ENCODE assay signal across 1 cellular context in the genomic region with DNA sequence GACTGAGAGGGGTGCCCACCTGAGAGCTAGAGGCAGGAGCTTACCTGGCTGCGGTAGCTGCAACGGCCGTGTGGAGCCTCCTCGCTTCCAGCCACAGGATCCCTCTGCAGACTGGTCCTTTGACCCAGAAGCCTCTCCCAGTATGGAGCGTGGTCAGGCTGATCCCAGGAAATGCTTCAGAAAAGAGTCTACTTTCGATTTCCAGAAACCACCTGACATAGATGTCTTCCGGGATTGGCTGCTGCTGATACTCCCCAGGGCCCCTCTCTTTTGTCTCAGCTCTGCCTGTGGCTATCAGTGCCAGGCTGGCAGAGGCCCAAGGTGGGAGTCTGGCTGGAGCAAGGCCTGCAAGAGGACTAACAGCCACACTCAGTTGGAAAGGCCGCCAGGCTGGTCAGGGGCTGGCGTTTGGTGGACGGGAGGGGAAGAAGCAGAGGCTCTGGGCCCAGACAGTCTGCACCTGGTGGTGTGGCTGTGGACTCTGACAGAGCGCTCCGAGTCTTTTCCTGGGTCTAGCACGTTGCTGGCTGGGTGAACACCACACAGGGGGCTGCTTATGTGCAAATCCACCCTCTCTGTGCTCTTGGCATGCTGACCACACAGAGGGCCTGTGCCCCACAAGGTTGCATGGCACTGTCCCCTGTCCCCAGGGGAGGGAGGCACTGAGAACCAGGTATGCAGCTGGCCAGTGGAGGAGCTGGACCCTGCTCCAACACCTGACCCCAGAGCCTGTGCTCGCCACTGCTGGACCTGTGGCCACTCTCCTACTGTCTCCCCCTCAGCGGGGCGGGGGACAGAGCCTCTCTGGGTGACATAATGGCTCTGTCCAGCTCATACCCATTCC.
A peak's percentile ranks its signal among the peaks of the same experiment; 100 is the strongest.
TF ChIP-seq lines count a peak whose summit lies in the region.

A gene with protein sequence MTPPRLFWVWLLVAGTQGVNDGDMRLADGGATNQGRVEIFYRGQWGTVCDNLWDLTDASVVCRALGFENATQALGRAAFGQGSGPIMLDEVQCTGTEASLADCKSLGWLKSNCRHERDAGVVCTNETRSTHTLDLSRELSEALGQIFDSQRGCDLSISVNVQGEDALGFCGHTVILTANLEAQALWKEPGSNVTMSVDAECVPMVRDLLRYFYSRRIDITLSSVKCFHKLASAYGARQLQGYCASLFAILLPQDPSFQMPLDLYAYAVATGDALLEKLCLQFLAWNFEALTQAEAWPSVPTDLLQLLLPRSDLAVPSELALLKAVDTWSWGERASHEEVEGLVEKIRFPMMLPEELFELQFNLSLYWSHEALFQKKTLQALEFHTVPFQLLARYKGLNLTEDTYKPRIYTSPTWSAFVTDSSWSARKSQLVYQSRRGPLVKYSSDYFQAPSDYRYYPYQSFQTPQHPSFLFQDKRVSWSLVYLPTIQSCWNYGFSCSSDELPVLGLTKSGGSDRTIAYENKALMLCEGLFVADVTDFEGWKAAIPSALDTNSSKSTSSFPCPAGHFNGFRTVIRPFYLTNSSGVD (minus strand): TSS at position 144 of the 844 bp plus-strand sequence. CDS start 2,732 bp downstream, outside the sequence.

TF ChIP-seq in HepG2, 621 proteins besides CTCF, POLR2A, EP300 and RAD21 (continued from another document and continues in another):
- TF ChIP-seq, protein P1, sequence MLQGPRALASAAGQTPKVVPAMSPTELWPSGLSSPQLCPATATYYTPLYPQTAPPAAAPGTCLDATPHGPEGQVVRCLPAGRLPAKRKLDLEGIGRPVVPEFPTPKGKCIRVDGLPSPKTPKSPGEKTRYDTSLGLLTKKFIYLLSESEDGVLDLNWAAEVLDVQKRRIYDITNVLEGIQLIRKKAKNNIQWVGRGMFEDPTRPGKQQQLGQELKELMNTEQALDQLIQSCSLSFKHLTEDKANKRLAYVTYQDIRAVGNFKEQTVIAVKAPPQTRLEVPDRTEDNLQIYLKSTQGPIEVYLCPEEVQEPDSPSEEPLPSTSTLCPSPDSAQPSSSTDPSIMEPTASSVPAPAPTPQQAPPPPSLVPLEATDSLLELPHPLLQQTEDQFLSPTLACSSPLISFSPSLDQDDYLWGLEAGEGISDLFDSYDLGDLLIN (CRISPR knock-in tag; IDR thresholded peaks at IDR 0.05; ENCODE audit: borderline replicate concordance), result no peak; the same call in 1 of the 2 replicates
- TF ChIP-seq, protein P2, sequence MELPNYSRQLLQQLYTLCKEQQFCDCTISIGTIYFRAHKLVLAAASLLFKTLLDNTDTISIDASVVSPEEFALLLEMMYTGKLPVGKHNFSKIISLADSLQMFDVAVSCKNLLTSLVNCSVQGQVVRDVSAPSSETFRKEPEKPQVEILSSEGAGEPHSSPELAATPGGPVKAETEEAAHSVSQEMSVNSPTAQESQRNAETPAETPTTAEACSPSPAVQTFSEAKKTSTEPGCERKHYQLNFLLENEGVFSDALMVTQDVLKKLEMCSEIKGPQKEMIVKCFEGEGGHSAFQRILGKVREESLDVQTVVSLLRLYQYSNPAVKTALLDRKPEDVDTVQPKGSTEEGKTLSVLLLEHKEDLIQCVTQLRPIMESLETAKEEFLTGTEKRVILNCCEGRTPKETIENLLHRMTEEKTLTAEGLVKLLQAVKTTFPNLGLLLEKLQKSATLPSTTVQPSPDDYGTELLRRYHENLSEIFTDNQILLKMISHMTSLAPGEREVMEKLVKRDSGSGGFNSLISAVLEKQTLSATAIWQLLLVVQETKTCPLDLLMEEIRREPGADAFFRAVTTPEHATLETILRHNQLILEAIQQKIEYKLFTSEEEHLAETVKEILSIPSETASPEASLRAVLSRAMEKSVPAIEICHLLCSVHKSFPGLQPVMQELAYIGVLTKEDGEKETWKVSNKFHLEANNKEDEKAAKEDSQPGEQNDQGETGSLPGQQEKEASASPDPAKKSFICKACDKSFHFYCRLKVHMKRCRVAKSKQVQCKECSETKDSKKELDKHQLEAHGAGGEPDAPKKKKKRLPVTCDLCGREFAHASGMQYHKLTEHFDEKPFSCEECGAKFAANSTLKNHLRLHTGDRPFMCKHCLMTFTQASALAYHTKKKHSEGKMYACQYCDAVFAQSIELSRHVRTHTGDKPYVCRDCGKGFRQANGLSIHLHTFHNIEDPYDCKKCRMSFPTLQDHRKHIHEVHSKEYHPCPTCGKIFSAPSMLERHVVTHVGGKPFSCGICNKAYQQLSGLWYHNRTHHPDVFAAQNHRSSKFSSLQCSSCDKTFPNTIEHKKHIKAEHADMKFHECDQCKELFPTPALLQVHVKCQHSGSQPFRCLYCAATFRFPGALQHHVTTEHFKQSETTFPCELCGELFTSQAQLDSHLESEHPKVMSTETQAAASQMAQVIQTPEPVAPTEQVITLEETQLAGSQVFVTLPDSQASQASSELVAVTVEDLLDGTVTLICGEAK (IDR thresholded peaks at IDR 0.05), result no peak
- TF ChIP-seq, protein P2 (CRISPR knock-in tag; IDR thresholded peaks at IDR 0.05), result no peak; the same call in 1 of the 2 replicates
- 0 out of 2 replicates have a peak, but pooled peaks have one; percentile 19 for TF ChIP-seq KDM3A (CRISPR knock-in tag; IDR thresholded peaks at IDR 0.05; ENCODE audit: low read depth)
- peak; percentile 11; the same call in 1 of the 2 replicates for TF ChIP-seq JUN (CRISPR knock-in tag; IDR thresholded peaks at IDR 0.05)
- 0 out of 2 replicates have a peak, but pooled peaks have one; percentile 6 for TF ChIP-seq ZNF788 (CRISPR knock-in tag; IDR thresholded peaks at IDR 0.05; ENCODE audit: borderline replicate concordance)
- TF ChIP-seq ZNF33B (CRISPR knock-in tag; IDR thresholded peaks at IDR 0.05), result peak; percentile 50; the same call in 1 of the 2 replicates
- TF ChIP-seq KLF15 (CRISPR knock-in tag; IDR thresholded peaks at IDR 0.05; ENCODE audit: borderline replicate concordance), result no peak
- TF ChIP-seq ZNF343 (CRISPR knock-in tag; IDR thresholded peaks at IDR 0.05), result no peak; the same call in 1 of the 2 replicates
- TF ChIP-seq NKX3-1 (CRISPR knock-in tag; IDR thresholded peaks at IDR 0.05), result peak; percentile 53; the same call in 1 of the 2 replicates
- TF ChIP-seq SAFB2 (CRISPR knock-in tag; IDR thresholded peaks at IDR 0.05; ENCODE audit: borderline replicate concordance, low read depth), result peak; percentile 68; the same call in 1 of the 2 replicates
- no peak for TF ChIP-seq ATM (IDR thresholded peaks at IDR 0.05; ENCODE audit: borderline replicate concordance)
- no peak for TF ChIP-seq ZNF749 (CRISPR knock-in tag; IDR thresholded peaks at IDR 0.05; ENCODE audit: borderline replicate concordance)
- no peak for TF ChIP-seq SRSF9 (IDR thresholded peaks at IDR 0.05; ENCODE audit: borderline replicate concordance, insufficient read depth, low read depth, low read length, poor library complexity, severe bottlenecking)
- TF ChIP-seq SRY (CRISPR knock-in tag; IDR thresholded peaks at IDR 0.05), result no peak; the same call in 1 of the 2 replicates
- TF ChIP-seq, protein P3, sequence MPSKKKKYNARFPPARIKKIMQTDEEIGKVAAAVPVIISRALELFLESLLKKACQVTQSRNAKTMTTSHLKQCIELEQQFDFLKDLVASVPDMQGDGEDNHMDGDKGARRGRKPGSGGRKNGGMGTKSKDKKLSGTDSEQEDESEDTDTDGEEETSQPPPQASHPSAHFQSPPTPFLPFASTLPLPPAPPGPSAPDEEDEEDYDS (CRISPR knock-in tag; IDR thresholded peaks at IDR 0.05), result peak; percentile 96
- TF ChIP-seq PCBP2 (optimal IDR thresholded peaks at IDR 0.05; ENCODE audit: low read depth, low read length, poor library complexity, severe bottlenecking), result no peak
- peak; percentile 92 for TF ChIP-seq NCOA1 (CRISPR knock-in tag; IDR thresholded peaks at IDR 0.05)
- TF ChIP-seq, protein P4, sequence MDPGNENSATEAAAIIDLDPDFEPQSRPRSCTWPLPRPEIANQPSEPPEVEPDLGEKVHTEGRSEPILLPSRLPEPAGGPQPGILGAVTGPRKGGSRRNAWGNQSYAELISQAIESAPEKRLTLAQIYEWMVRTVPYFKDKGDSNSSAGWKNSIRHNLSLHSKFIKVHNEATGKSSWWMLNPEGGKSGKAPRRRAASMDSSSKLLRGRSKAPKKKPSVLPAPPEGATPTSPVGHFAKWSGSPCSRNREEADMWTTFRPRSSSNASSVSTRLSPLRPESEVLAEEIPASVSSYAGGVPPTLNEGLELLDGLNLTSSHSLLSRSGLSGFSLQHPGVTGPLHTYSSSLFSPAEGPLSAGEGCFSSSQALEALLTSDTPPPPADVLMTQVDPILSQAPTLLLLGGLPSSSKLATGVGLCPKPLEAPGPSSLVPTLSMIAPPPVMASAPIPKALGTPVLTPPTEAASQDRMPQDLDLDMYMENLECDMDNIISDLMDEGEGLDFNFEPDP (CRISPR knock-in tag; conservative IDR thresholded peaks at IDR 0.05), result 0 out of 2 replicates have a peak, but pooled peaks have one; percentile 79
- TF ChIP-seq, protein P5, sequence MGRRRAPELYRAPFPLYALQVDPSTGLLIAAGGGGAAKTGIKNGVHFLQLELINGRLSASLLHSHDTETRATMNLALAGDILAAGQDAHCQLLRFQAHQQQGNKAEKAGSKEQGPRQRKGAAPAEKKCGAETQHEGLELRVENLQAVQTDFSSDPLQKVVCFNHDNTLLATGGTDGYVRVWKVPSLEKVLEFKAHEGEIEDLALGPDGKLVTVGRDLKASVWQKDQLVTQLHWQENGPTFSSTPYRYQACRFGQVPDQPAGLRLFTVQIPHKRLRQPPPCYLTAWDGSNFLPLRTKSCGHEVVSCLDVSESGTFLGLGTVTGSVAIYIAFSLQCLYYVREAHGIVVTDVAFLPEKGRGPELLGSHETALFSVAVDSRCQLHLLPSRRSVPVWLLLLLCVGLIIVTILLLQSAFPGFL (CRISPR knock-in tag; IDR thresholded peaks at IDR 0.05), result no peak
- TF ChIP-seq ZNF7 (CRISPR knock-in tag; IDR thresholded peaks at IDR 0.05), result 0 out of 2 replicates have a peak, but pooled peaks have one; percentile 36
- TF ChIP-seq, protein P6, sequence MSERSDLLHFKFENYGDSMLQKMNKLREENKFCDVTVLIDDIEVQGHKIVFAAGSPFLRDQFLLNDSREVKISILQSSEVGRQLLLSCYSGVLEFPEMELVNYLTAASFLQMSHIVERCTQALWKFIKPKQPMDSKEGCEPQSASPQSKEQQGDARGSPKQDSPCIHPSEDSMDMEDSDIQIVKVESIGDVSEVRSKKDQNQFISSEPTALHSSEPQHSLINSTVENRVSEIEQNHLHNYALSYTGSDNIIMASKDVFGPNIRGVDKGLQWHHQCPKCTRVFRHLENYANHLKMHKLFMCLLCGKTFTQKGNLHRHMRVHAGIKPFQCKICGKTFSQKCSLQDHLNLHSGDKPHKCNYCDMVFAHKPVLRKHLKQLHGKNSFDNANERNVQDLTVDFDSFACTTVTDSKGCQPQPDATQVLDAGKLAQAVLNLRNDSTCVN (CRISPR knock-in tag; IDR thresholded peaks at IDR 0.05; ENCODE audit: borderline replicate concordance), result peak; percentile 72
- TF ChIP-seq ZSCAN9 (CRISPR knock-in tag; IDR thresholded peaks at IDR 0.05; ENCODE audit: borderline replicate concordance), result peak; percentile 76; the same call in 1 of the 2 replicates
- TF ChIP-seq MED13 (CRISPR knock-in tag; IDR thresholded peaks at IDR 0.05), result no peak
- peak; percentile 55 for TF ChIP-seq TBX2 (CRISPR knock-in tag; IDR thresholded peaks at IDR 0.05; ENCODE audit: borderline replicate concordance)
- no peak for TF ChIP-seq MTA3 (CRISPR knock-in tag; IDR thresholded peaks at IDR 0.05)
- TF ChIP-seq DR1 (CRISPR knock-in tag; IDR thresholded peaks at IDR 0.05), result peak; percentile 70; the same call in 1 of the 2 replicates
- no peak for TF ChIP-seq ATF1 (CRISPR knock-in tag; IDR thresholded peaks at IDR 0.05)
- peak; percentile 11; the same call in 1 of the 2 replicates for TF ChIP-seq ISL2 (CRISPR knock-in tag; IDR thresholded peaks at IDR 0.05)
- TF ChIP-seq PCBP1 (IDR thresholded peaks at IDR 0.05; ENCODE audit: borderline replicate concordance, low read depth, low read length), result no peak
- TF ChIP-seq CHD2 (IDR thresholded peaks at IDR 0.05; ENCODE audit: low read depth, low read length), result no peak
- TF ChIP-seq ZNF773 (CRISPR knock-in tag; IDR thresholded peaks at IDR 0.05; ENCODE audit: borderline replicate concordance), result no peak
- TF ChIP-seq, protein P7, sequence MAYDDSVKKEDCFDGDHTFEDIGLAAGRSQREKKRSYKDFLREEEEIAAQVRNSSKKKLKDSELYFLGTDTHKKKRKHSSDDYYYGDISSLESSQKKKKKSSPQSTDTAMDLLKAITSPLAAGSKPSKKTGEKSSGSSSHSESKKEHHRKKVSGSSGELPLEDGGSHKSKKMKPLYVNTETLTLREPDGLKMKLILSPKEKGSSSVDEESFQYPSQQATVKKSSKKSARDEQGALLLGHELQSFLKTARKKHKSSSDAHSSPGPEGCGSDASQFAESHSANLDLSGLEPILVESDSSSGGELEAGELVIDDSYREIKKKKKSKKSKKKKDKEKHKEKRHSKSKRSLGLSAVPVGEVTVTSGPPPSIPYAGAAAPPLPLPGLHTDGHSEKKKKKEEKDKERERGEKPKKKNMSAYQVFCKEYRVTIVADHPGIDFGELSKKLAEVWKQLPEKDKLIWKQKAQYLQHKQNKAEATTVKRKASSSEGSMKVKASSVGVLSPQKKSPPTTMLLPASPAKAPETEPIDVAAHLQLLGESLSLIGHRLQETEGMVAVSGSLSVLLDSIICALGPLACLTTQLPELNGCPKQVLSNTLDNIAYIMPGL (CRISPR knock-in tag; IDR thresholded peaks at IDR 0.05; ENCODE audit: borderline replicate concordance in 1 of 2, low read depth in 1 of 2), result peak; percentile 76 to 87
- TF ChIP-seq, protein P8, sequence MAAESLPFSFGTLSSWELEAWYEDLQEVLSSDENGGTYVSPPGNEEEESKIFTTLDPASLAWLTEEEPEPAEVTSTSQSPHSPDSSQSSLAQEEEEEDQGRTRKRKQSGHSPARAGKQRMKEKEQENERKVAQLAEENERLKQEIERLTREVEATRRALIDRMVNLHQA (CRISPR knock-in tag; IDR thresholded peaks at IDR 0.05), result no peak
- no peak for TF ChIP-seq ZNF496 (CRISPR knock-in tag; IDR thresholded peaks at IDR 0.05; ENCODE audit: insufficient replicate concordance)
